26 cellular contexts compared by ENCODE assay signal in genomic region chr13:31515427-31515826, GRCh38.
"Had no signal": no experiment of that assay in that cellular context is flagged by ENCODE, and none has a peak within 500 bp of the region (broad histone marks: within the 10 kb centered on the region; RNA-seq: fewer than 3 reads in every experiment).

No MANE protein-coding gene starts in this region.

- H3K4me3 ChIP-seq: colonic mucosa, ovary, sigmoid colon, stomach, thoracic aorta, tibial nerve, upper lobe of left lung had no signal

- H3K27ac ChIP-seq: colonic mucosa, epithelial cell of prostate, ovary, sigmoid colon, stomach, thoracic aorta, upper lobe of left lung had no signal

- DNase-seq: colonic mucosa; effector CD8-positive, alpha-beta T cell; endodermal cell; foreskin fibroblast; glutamatergic neuron; hypothalamus; immature natural killer cell; islet precursor cell; kidney glomerular epithelial cell; mesenchymal stem cell; naive thymus-derived CD8-positive, alpha-beta T cell; occipital lobe; ovary; posterior cingulate gyrus; retina; sigmoid colon; stimulated activated CD4-positive, alpha-beta T cell treated with anti-CD3 and anti-CD28 coated beads, Interleukin-2, amount 100 ng/mL, for 24 hours; stimulated activated CD4-positive, alpha-beta T cell treated with anti-CD3 and anti-CD28 coated beads, Interleukin-4, amount 100 ng/mL, for 24 hours; stimulated activated naive CD4-positive, alpha-beta T cell treated with Interleukin-2 at 50 U/mL for 16 hours; stomach; upper lobe of left lung had no signal

- H3K27me3 ChIP-seq: colonic mucosa, ovary, sigmoid colon, tibial nerve, upper lobe of left lung had no signal

- H3K9me3 ChIP-seq: colonic mucosa, ovary, sigmoid colon, stomach, thoracic aorta, tibial nerve, upper lobe of left lung had no signal

- H3K4me1 ChIP-seq: colonic mucosa, sigmoid colon, stomach, upper lobe of left lung had no signal

- ATAC-seq: esophagus mucosa; naive thymus-derived CD8-positive, alpha-beta T cell; stimulated activated effector memory CD8-positive, alpha-beta T cell treated with anti-CD3 and anti-CD28 coated beads, Interleukin-12 subunit alpha, Interleukin-12 subunit beta, amount 100 ng/mL, for 72 hours had no signal

- H3K36me3 ChIP-seq: colonic mucosa, ovary, sigmoid colon, stomach, thoracic aorta, tibial nerve, upper lobe of left lung had no signal
